In genomic region chr19:6528544-6529121, GRCh38 we compare ENCODE assay signal across 11 cellular contexts. TPM values are rescaled to one million over a fixed set of nuclear protein-coding genes. Genes with fewer than 3 reads are reported as not detected.
A peak's percentile ranks its signal among the peaks of the same experiment; 100 is the strongest.
DNase-seq lines count a peak whose midpoint lies in the region; TF ChIP-seq lines count a peak whose summit lies in the region.
"Had no signal": no experiment of that assay in that cellular context is flagged by ENCODE, and none has a peak within 500 bp of the region (broad histone marks: within the 10 kb centered on the region; RNA-seq: fewer than 3 reads in every experiment).

No MANE protein-coding gene starts in this region.

- no peak overlapping the region for H3K18ac ChIP-seq in H9 (ENCODE audit: insufficient read length, low read depth, low read length)

- no peaks in the 10 kb centered on the region for H3K79me1 ChIP-seq in H9 (ENCODE audit: insufficient read depth, low read depth, low read length, poor library complexity, severe bottlenecking)

- H3K23me2 ChIP-seq in H9 (ENCODE audit: insufficient read length, low read depth, low read length, poor library complexity, severe bottlenecking): peaks cover 18% of the 10 kb centered on the region

- H2BK20ac ChIP-seq in H9 (ENCODE audit: low read depth, low read length, poor library complexity, severe bottlenecking): no peak overlapping the region

- no peak overlapping the region for H3K4ac ChIP-seq in H9 (ENCODE audit: low read depth, low read length)

- H3K4me2 ChIP-seq in Karpas-422 (ENCODE audit: low read depth, low read length, poor library complexity, severe bottlenecking) (peak overlapping the region; percentile 74), H9 (ENCODE audit: insufficient read depth, insufficient read length, low read length) (no peak overlapping the region)

- peak; percentile 75 for DNase-seq in Karpas-422
- no peak for DNase-seq in neural crest cell (ENCODE audit: low read depth, low spot score)
- no peak for DNase-seq in central memory CD4-positive, alpha-beta T cell
- no peak for DNase-seq in LoVo (ENCODE audit: low spot score)
- DNase-seq in activated CD4-positive, alpha-beta T cell treated with anti-CD3 and anti-CD28 coated beads for 48 hours: no peak
- DNase-seq in H9: no peak
- DNase-seq: stimulated activated naive CD4-positive, alpha-beta T cell treated with Interleukin-2 at 50 U/mL for 16 hours had no signal

- no peaks in the 10 kb centered on the region for H4K20me1 ChIP-seq in Karpas-422 (ENCODE audit: insufficient read depth, low read depth, low read length)
- no peaks in the 10 kb centered on the region for H4K20me1 ChIP-seq in H9 (ENCODE audit: control insufficient read depth, insufficient read depth, insufficient read length)

- H4K5ac ChIP-seq in H9 (ENCODE audit: insufficient read length, low read depth, low read length): no peak overlapping the region

- no peaks in the 10 kb centered on the region for H3K9me2 ChIP-seq in Karpas-422 (replicated peaks; ENCODE audit: insufficient read depth, low read length)

- H3K4me3 Mint-ChIP-seq in neural crest cell (peak overlapping the region; percentile 56), H9 (no peak overlapping the region)

- no peak overlapping the region for H2BK12ac ChIP-seq in H9 (ENCODE audit: insufficient read length, low read depth, low read length)

- H3K27me3 ChIP-seq in Karpas-422 (ENCODE audit: low read length): no peaks in the 10 kb centered on the region
- peaks cover 13% of the 10 kb centered on the region; the same call in 1 of the 2 replicates for H3K27me3 ChIP-seq in H9 (ENCODE audit: insufficient read depth, low read length)

- H3K9me3 Mint-ChIP-seq in neural crest cell (peaks cover 4% of the 10 kb centered on the region), H9 (peaks cover 0 to 4% of the 10 kb centered on the region in 2 experiments; a peak in 2 of 5 replicates)
- H3K9me3 Mint-ChIP-seq: activated T-helper 2 cell treated with anti-CD3 and anti-CD28 coated beads, Interferon-gamma antibody, Interleukin-2, Interleukin-4, amounts not matched to agents 10 μg/mL and 5 μg/mL and 100 μg/mL, durations not matched to agents 14 hours and 24 hours and 36 hours had no signal

- H3K36me3 ChIP-seq in Karpas-422 (ENCODE audit: insufficient read depth, low read length): no peaks in the 10 kb centered on the region
- H3K36me3 ChIP-seq: neutrophil had no signal

- H3K56ac ChIP-seq in H9 (ENCODE audit: insufficient read length, low read depth, low read length): no peak overlapping the region

- H4K91ac ChIP-seq in H9 (ENCODE audit: insufficient read length, low read depth, low read length): no peak overlapping the region

- H3K14ac ChIP-seq in H9 (ENCODE audit: insufficient read depth, low read length): no peak overlapping the region

- H3K36me3 Mint-ChIP-seq in neural crest cell (ENCODE audit: low read depth) (peaks cover 4% of the 10 kb centered on the region), H9 (ENCODE audit: insufficient read depth in 1 of 3, low read depth in 3 of 3) (no peaks in the 10 kb centered on the region)

- no peak overlapping the region for H2BK15ac ChIP-seq in H9 (ENCODE audit: low read depth, low read length)

- no peak overlapping the region for H2BK5ac ChIP-seq in H9 (ENCODE audit: insufficient read length, low read length)

- no peak overlapping the region for H3K23ac ChIP-seq in H9 (ENCODE audit: insufficient read length, low read depth, low read length)

- H3K27ac Mint-ChIP-seq in neural crest cell (ENCODE audit: unreplicated experiment) (peak overlapping the region; percentile 43), H9 (no peak overlapping the region)
- H3K27ac Mint-ChIP-seq: activated T-helper 2 cell treated with anti-CD3 and anti-CD28 coated beads, Interferon-gamma antibody, Interleukin-2, Interleukin-4, amounts not matched to agents 10 μg/mL and 5 μg/mL and 100 μg/mL, durations not matched to agents 14 hours and 24 hours and 36 hours had no signal

- H4K8ac ChIP-seq in H9 (replicated peaks; ENCODE audit: insufficient read length, low read depth, low read length): no peak overlapping the region

- H2AFZ ChIP-seq in Karpas-422 (ENCODE audit: low read length) (peak overlapping the region; percentile 94), H9 (ENCODE audit: low read length) (no peak overlapping the region)

- no peak for TF ChIP-seq CTCF in neural crest cell (conservative IDR thresholded peaks at IDR 0.05)
- TF ChIP-seq CTCF in H9 (conservative IDR thresholded peaks at IDR 0.05): no peak

- WGBS in H9 (ENCODE audit: extremely low coverage, insufficient read length, low lambda C conversion rate): no CpG with 5 or more reads among the region's 9 CpGs

- H3T11ph ChIP-seq in H9 (ENCODE audit: low read length): no peak overlapping the region

- no peak overlapping the region for H2AK5ac ChIP-seq in H9 (ENCODE audit: insufficient read length, low read length)

- H3K27ac ChIP-seq in Karpas-422 (ENCODE audit: low read length) (peak overlapping the region; percentile 80), cingulate gyrus (ENCODE audit: low read depth, low read length) (peak overlapping the region; percentile 54), H9 (ENCODE audit: insufficient read length, low read depth, low read length) (no peak overlapping the region)
- H3K27ac ChIP-seq: neutrophil had no signal

- peak overlapping the region; percentile 17; the same call in 1 of the 2 replicates for H3K4me3 ChIP-seq in GM08714 (ENCODE audit: low read length)
- peak overlapping the region; percentile 42 for H3K4me3 ChIP-seq in Karpas-422 (ENCODE audit: low read length)

- H3K4me1 ChIP-seq in Karpas-422 (ENCODE audit: low read length) (peaks cover 59% of the 10 kb centered on the region), H9 (ENCODE audit: insufficient read depth, low read length) (peaks cover 6% of the 10 kb centered on the region; the same call in 1 of the 2 replicates)

- H3K9ac ChIP-seq in Karpas-422 (ENCODE audit: low read length) (peak overlapping the region; percentile 55), H9 (ENCODE audit: extremely low read depth, insufficient read length, low read length) (no peak overlapping the region)

- H3K79me2 ChIP-seq in Karpas-422 (ENCODE audit: low read length) (no peaks in the 10 kb centered on the region), H9 (ENCODE audit: insufficient read depth, low read length) (no peaks in the 10 kb centered on the region)

- H2BK120ac ChIP-seq in H9 (ENCODE audit: low read depth, low read length, poor library complexity, severe bottlenecking): no peak overlapping the region

- peaks cover 30% of the 10 kb centered on the region for H3K4me1 Mint-ChIP-seq in neural crest cell
- H3K4me1 Mint-ChIP-seq in H9: peaks cover 25 to 34% of the 10 kb centered on the region in 2 experiments

- H3K9me3 ChIP-seq in Karpas-422 (ENCODE audit: low read length) (no peaks in the 10 kb centered on the region), H9 (ENCODE audit: control insufficient read depth, low read depth, low read length) (no peaks in the 10 kb centered on the region)
- H3K9me3 ChIP-seq: neutrophil had no signal

- H3K27me3 Mint-ChIP-seq in neural crest cell (ENCODE audit: low read depth): peaks cover 44% of the 10 kb centered on the region
- H3K27me3 Mint-ChIP-seq in H9 (ENCODE audit: low read depth): peaks cover 48% of the 10 kb centered on the region

RNA-seq across cellular contexts. Expression of gene TNFSF9, which starts 2.2 kb away (rescaled TPM):
- total RNA-seq in Karpas-422 (2014; rRNA removed; shearing (Covaris generic); ENCODE audit: low replicate concordance): 10.3 and 14.5 TPM in 2 replicates
- 1.3 and 1.4 TPM in 2 replicates for total RNA-seq in neural crest cell
- 1.9 and 2.1 TPM in 2 replicates for total RNA-seq in H9 (2021)

RNA-seq across cellular contexts. Expression of gene TUBB4A, which starts 26.5 kb away (rescaled TPM):
- 0.45 and 0.83 TPM in 2 replicates for total RNA-seq in Karpas-422 (2014; rRNA removed; shearing (Covaris generic); ENCODE audit: low replicate concordance)
- 27.7 and 39.9 TPM in 2 replicates for total RNA-seq in neural crest cell
- total RNA-seq in H9 (2021): 19.5 and 20.3 TPM in 2 replicates

RNA-seq across cellular contexts. Expression of gene DENND1C, which starts 47.0 kb away (rescaled TPM):
- total RNA-seq in Karpas-422 (2014; rRNA removed; shearing (Covaris generic); ENCODE audit: low replicate concordance): 19.2 and 32.0 TPM in 2 replicates
- total RNA-seq in neural crest cell: not detected in 2 replicates
- 2.4 TPM in 2 replicates for total RNA-seq in H9 (2021)

Comparison
In these comparisons a context has a peak if more than half of its experiments do, and no peak if none do; other contexts are left out.
1. RNA of gene TUBB4A, which starts 26.5 kb away (total RNA-seq): 27.7 to 39.9 TPM in neural crest cell and 19.5 to 20.3 TPM in H9; 0.45 to 0.83 TPM in Karpas-422; every median in the first group is over 10 times any median in the second.